Comparison of ENCODE assay signal across 21 cellular contexts in the genomic region with DNA sequence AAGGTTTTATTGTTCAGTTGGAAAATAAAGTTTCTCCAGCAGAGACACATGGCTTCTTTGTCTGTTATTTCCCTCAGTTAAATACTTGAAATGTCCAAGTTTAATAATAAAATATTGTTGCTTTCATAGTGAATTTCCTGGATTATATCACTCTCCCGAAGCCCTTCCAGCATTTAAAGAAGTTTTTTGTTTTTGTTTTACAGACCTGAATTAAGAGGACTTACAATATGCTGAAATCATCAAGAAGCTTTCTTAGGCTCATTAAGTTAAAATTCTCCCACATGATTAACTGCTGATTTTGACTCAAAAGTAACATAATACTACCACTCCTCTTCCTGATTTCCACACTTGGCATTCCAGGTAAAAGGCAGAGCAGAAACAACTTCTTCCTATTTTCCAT. TPM values are rescaled to one million over a fixed set of nuclear protein-coding genes. Genes with fewer than 3 reads are reported as not detected.
DNase-seq lines count a peak whose midpoint lies in the region; ATAC-seq, FAIRE-seq and TF ChIP-seq lines count a peak whose summit lies in the region.
"Had no signal": no experiment of that assay in that cellular context is flagged by ENCODE, and none has a peak within 500 bp of the region (broad histone marks: within the 10 kb centered on the region; RNA-seq: fewer than 3 reads in every experiment).

No MANE protein-coding gene starts in this region.

- H3K4me3 Mint-ChIP-seq in nephron (peak overlapping the region in 1 of 3 experiments; percentile 7), progenitor cell of endocrine pancreas (ENCODE audit: low read depth) (no peak overlapping the region)
- H3K4me3 Mint-ChIP-seq: CD14-positive monocyte; CD8-positive, alpha-beta T cell had no signal

- FAIRE-seq in bronchial epithelial cell (lab: Jason Lieb, UNC), result no peak
- FAIRE-seq: D721Med, G401.6, GM12891, GM19239, HepG2, HTR-8/SVneo had no signal

- H3K4me3 ChIP-seq in HEK293 (ENCODE audit: low read depth, low read length) (no peak overlapping the region), bronchial epithelial cell (ENCODE audit: low read depth, low read length) (no peak overlapping the region)
- H3K4me3 ChIP-seq: GM23248 had no signal

- no peaks in the 10 kb centered on the region for H3K27me3 Mint-ChIP-seq in nephron (ENCODE audit: low read depth)
- H3K27me3 Mint-ChIP-seq in progenitor cell of endocrine pancreas, result no peaks in the 10 kb centered on the region

- POLR2A ChIA-PET in HEK293 (lab: Yijun Ruan, JAX) (interaction anchor here (0.6 to 0.7 kb wide), 3 partner anchors 23 to 70 kb away, joined by 3 to 6 read pairs (median 6); partner anchors contain the start of gene PDSS2), RWPE1 (lab: Yijun Ruan, JAX; ENCODE audit: low non-redundant PET) (no interaction called here)

- intact Hi-C loops in Right ventricle myocardium inferior (cut with DNase I), result no loop called here

- H3K27me3 ChIP-seq in bronchial epithelial cell (ENCODE audit: control insufficient read depth, insufficient read depth, low read length), result no peaks in the 10 kb centered on the region

- TF ChIP-seq CTCF in HEK293 (tag by site-specific recombination; IDR thresholded peaks at IDR 0.05) (no peak), bronchial epithelial cell (IDR thresholded peaks at IDR 0.05; ENCODE audit: insufficient read depth, low read length, severe bottlenecking) (no peak), nephron (IDR thresholded peaks at IDR 0.05; ENCODE audit: unreplicated experiment in 3 of 3) (no peak), progenitor cell of endocrine pancreas (IDR thresholded peaks at IDR 0.05; ENCODE audit: unreplicated experiment) (no peak), RWPE1 (conservative IDR thresholded peaks at IDR 0.05; ENCODE audit: low read depth) (no peak)

- no peaks in the 10 kb centered on the region for H3K4me1 ChIP-seq in HEK293 (ENCODE audit: control insufficient read depth, insufficient read depth, low read length)

- H3K4me1 Mint-ChIP-seq in nephron (peaks cover 6% of the 10 kb centered on the region), progenitor cell of endocrine pancreas (ENCODE audit: low read depth) (no peaks in the 10 kb centered on the region)
- H3K4me1 Mint-ChIP-seq: CD14-positive monocyte had no signal

- H3K9me3 ChIP-seq in HEK293 (ENCODE audit: control insufficient read depth, insufficient read depth, low read depth, low read length), result no peaks in the 10 kb centered on the region

- CTCF ChIA-PET in HEK293 (lab: Yijun Ruan, JAX), result interaction anchor here (0.6 to 0.9 kb wide), 2 partner anchors 13 to 426 kb away, joined by 3 to 5 read pairs; no protein-coding TSS in a partner anchor
- CTCF ChIA-PET in RWPE1 (lab: Yijun Ruan, JAX), result no interaction called here

- peaks cover 22% of the 10 kb centered on the region for H3K36me3 Mint-ChIP-seq in nephron (ENCODE audit: low read depth)
- peaks cover 17% of the 10 kb centered on the region for H3K36me3 Mint-ChIP-seq in progenitor cell of endocrine pancreas (ENCODE audit: insufficient read depth)

- H3K27ac Mint-ChIP-seq in nephron, result peak overlapping the region; percentile 23 to 89 (median 56)
- H3K27ac Mint-ChIP-seq in progenitor cell of endocrine pancreas, result no peak overlapping the region
- H3K27ac Mint-ChIP-seq: CD14-positive monocyte; CD8-positive, alpha-beta T cell had no signal

- peak; percentile 35 for DNase-seq in bronchial epithelial cell (ENCODE audit: low read depth)
- no peak for DNase-seq in Right ventricle myocardium inferior (ENCODE audit: missing footprints)
- no peak for DNase-seq in progenitor cell of endocrine pancreas (ENCODE audit: low spot score, unreplicated experiment)
- no peak for DNase-seq in RWPE1 (ENCODE audit: low spot score)
- DNase-seq: CD8-positive, alpha-beta T cell; COR-L47; DMS153; DMS79 treated with DMSO at 0.1 percent for 48 hours; EL; GM23248; H7 had no signal

- no peak overlapping the region for H3K27ac ChIP-seq in HEK293 (ENCODE audit: extremely low read depth, low read depth, low read length)
- H3K27ac ChIP-seq in RWPE1, result no peak overlapping the region
- H3K27ac ChIP-seq: GM23248 had no signal

- ATAC-seq in Right ventricle myocardium inferior (no peak), HG03439 (IDR thresholded peaks at IDR 0.05; ENCODE audit: unreplicated experiment) (no peak)
- ATAC-seq: CD8-positive, alpha-beta T cell; HepG2 had no signal

- H3K36me3 ChIP-seq in HEK293 (ENCODE audit: control insufficient read depth in 2 of 2, insufficient read depth in 1 of 2, low read length in 2 of 2) (no peaks in the 10 kb centered on the region), bronchial epithelial cell (ENCODE audit: control insufficient read depth, insufficient read depth, low read length) (no peaks in the 10 kb centered on the region)

- H3K9me3 Mint-ChIP-seq in nephron, result peaks cover 17% of the 10 kb centered on the region
- peaks cover 17% of the 10 kb centered on the region for H3K9me3 Mint-ChIP-seq in progenitor cell of endocrine pancreas (ENCODE audit: low read depth)

TF ChIP-seq in HEK293, 187 proteins besides CTCF, POLR2A, EP300 and RAD21:
- no peak for TF ChIP-seq KLF8 (tag by site-specific recombination; IDR thresholded peaks at IDR 0.05)
- TF ChIP-seq ZNF354C (tag by site-specific recombination; IDR thresholded peaks at IDR 0.05; ENCODE audit: borderline replicate concordance, low read depth), result no peak
- peak; percentile 70 for TF ChIP-seq PRDM6 (tag by site-specific recombination; IDR thresholded peaks at IDR 0.05)
TF ChIP-seq in HEK293: peak in this region for 1.

RNA-seq across cellular contexts. Expression of gene PDSS2, which starts 35.9 kb away (rescaled TPM):
- total RNA-seq in bronchial epithelial cell, result 8.2 and 18.2 TPM in 2 replicates
- 15.6 TPM for total RNA-seq in Right ventricle myocardium inferior
- 12.5 and 12.8 TPM in 2 replicates for total RNA-seq in progenitor cell of endocrine pancreas
